Comparison of ENCODE assay signal across 8 cellular contexts in the genomic region with DNA sequence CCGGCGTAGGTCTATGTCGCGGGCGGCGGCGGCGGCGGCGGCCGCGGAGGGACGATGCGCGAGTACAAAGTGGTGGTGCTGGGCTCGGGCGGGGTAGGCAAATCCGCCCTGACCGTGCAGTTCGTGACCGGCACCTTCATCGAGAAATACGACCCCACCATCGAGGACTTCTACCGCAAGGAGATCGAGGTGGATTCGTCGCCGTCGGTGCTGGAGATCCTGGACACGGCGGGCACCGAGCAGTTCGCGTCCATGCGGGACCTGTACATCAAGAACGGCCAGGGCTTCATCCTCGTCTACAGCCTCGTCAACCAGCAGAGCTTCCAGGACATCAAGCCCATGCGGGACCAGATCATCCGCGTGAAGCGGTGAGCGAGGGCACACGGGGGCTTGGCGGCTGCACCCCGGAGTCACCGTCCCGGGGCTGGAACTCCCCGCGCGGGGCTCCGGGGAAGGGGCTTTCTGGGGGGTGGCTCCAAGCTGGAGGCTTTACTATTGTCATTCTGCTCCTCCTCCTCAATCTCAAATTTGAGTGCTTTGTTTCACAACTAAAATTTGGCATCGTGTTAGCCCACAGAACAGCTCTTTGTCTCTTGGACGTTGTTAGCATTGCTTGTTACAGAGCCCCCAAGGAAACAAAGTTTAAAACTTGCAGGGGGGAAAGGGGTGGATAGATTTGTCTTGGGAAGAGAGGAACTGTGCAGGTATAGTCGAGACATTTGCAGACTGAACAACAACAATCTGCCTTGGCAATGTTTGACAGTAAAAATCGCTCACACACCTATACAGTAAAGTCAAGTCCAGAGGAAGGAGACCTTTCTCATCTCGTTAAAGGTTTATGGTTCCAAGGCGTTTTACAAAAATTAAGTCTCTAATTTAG. TPM values are rescaled to one million over a fixed set of nuclear protein-coding genes. Genes with fewer than 3 reads are reported as not detected.
DNase-seq lines count a peak whose midpoint lies in the region; ATAC-seq, FAIRE-seq and TF ChIP-seq lines count a peak whose summit lies in the region.

No MANE protein-coding gene starts in this region.

- H3K9ac ChIP-seq in kidney (ENCODE audit: low read length in 2 of 2) = peak overlapping the region; percentile 65 to 68

- H3K4me1 ChIP-seq in kidney (ENCODE audit: control insufficient read depth in 1 of 2, insufficient read depth in 1 of 2, low read depth in 1 of 2, low read length in 2 of 2) = peaks cover 3 to 4% of the 10 kb centered on the region in 2 donors

- peak overlapping the region; percentile 83 to 93 for H3K4me3 ChIP-seq in kidney (ENCODE audit: low read length in 2 of 2)

- TF ChIP-seq CTCF in brain (conservative IDR thresholded peaks at IDR 0.05) = no peak
- no peak for TF ChIP-seq CTCF in kidney (IDR thresholded peaks at IDR 0.05; ENCODE audit: borderline replicate concordance, extremely low read depth, insufficient read depth)

- no peaks in the 10 kb centered on the region for H3K36me3 ChIP-seq in kidney (ENCODE audit: control insufficient read depth in 1 of 2, insufficient read depth in 2 of 2, low read length in 2 of 2)

- FAIRE-seq in kidney (lab: Jason Lieb, UNC) = no peak

- H3K4me1 Mint-ChIP-seq in T-helper 2 cell treated with Interferon-gamma antibody and Interleukin-4, amounts not matched to agents 5 μg/mL and 100 μg/mL, for 36 hours (ENCODE audit: low read depth) = peaks cover 30% of the 10 kb centered on the region
- H3K4me1 Mint-ChIP-seq in brain = peaks cover 26% of the 10 kb centered on the region

- H3K9me3 ChIP-seq in kidney (ENCODE audit: control insufficient read depth in 1 of 2, low read length in 2 of 2) = no peaks in the 10 kb centered on the region

- intact Hi-C loops in kidney (cut with DNase I) = no loop called here

- peak; percentile 54 for DNase-seq in NK-92 treated with Interleukin-12 subunit alpha and Interleukin-12 subunit beta, amount 100 ng/mL, for 24 hours (lab: John Stamatoyannopoulos, UW)
- DNase-seq in NK-92 (lab: John Stamatoyannopoulos, UW; ENCODE audit: unreplicated experiment) (no peak), kidney (peak; percentile 87), NCI-H1436 (lab: John Stamatoyannopoulos, UW) (no peak)
- peak; percentile 45 for DNase-seq in T-helper 2 cell treated with Interferon-gamma antibody and Interleukin-4, amounts not matched to agents 5 μg/mL and 100 μg/mL, for 36 hours (ENCODE audit: low spot score)
- peak; percentile 5 to 20 for DNase-seq in stimulated activated CD4-positive, alpha-beta T cell treated with anti-CD3 and anti-CD28 coated beads, Interleukin-15, amount 100 ng/mL, for 1 hour (ENCODE audit: low read depth in 1 of 2, low spot score in 1 of 2)

- H3K9me3 Mint-ChIP-seq in T-helper 2 cell treated with Interferon-gamma antibody and Interleukin-4, amounts not matched to agents 5 μg/mL and 100 μg/mL, for 36 hours = no peaks in the 10 kb centered on the region
- H3K9me3 Mint-ChIP-seq in brain = no peaks in the 10 kb centered on the region

- H3K27me3 Mint-ChIP-seq in T-helper 2 cell treated with Interferon-gamma antibody and Interleukin-4, amounts not matched to agents 5 μg/mL and 100 μg/mL, for 36 hours (ENCODE audit: low read depth) = peaks cover 4% of the 10 kb centered on the region
- H3K27me3 Mint-ChIP-seq in brain = peaks cover 20% of the 10 kb centered on the region

- peak overlapping the region; percentile 91 for H3K27ac Mint-ChIP-seq in T-helper 2 cell treated with Interferon-gamma antibody and Interleukin-4, amounts not matched to agents 5 μg/mL and 100 μg/mL, for 36 hours
- H3K27ac Mint-ChIP-seq in brain = peak overlapping the region; percentile 94 to 98 (median 98)

- peak overlapping the region; percentile 96 for H3K4me3 Mint-ChIP-seq in T-helper 2 cell treated with Interferon-gamma antibody and Interleukin-4, amounts not matched to agents 5 μg/mL and 100 μg/mL, for 36 hours
- peak overlapping the region in 4 of 5 experiments; percentile 90 to 99 (median 95) for H3K4me3 Mint-ChIP-seq in brain

- peaks cover 2% of the 10 kb centered on the region for H3K36me3 Mint-ChIP-seq in T-helper 2 cell treated with Interferon-gamma antibody and Interleukin-4, amounts not matched to agents 5 μg/mL and 100 μg/mL, for 36 hours (ENCODE audit: low read depth)
- H3K36me3 Mint-ChIP-seq in brain = peaks cover 4% of the 10 kb centered on the region

- peak; percentile 0 for ATAC-seq in HG03457 (IDR thresholded peaks at IDR 0.05; ENCODE audit: unreplicated experiment)

- peak overlapping the region; percentile 40 to 50 for H3K27ac ChIP-seq in kidney (ENCODE audit: low read depth in 2 of 2, low read length in 2 of 2)

RNA-seq across cellular contexts. Expression of a gene that starts 0.7 kb away (rescaled TPM):
- polyA plus RNA-seq in brain (ENCODE audit: insufficient read depth, low read depth, low replicate concordance) (15.3 TPM), kidney (ENCODE audit: insufficient read depth, low read depth, low replicate concordance) (7.4 TPM)
- total RNA-seq in kidney = 25.5 TPM

Comparison
In these comparisons a context has a peak if more than half of its experiments do, and no peak if none do; other contexts are left out.
1. DNase-seq: peak in NK-92 treated with Interleukin-12 subunit alpha and Interleukin-12 subunit beta, amount 100 ng/mL, for 24 hours (single experiment), T-helper 2 cell treated with Interferon-gamma antibody and Interleukin-4, amounts not matched to agents 5 μg/mL and 100 μg/mL, for 36 hours (single experiment), kidney (single experiment) and stimulated activated CD4-positive, alpha-beta T cell treated with anti-CD3 and anti-CD28 coated beads, Interleukin-15, amount 100 ng/mL, for 1 hour (2 of 2); none in NK-92 (single experiment) and NCI-H1436 (single experiment).